1 cellular context compared by ENCODE assay signal in genomic region chr5:97089149-97089801, GRCh38.
TF ChIP-seq lines count a peak whose summit lies in the region.

No MANE protein-coding gene starts in this region.

TF ChIP-seq in K562, 482 proteins besides CTCF, POLR2A, EP300 and RAD21 (continued from another document and continues in another):
- TF ChIP-seq EHMT2 (IDR thresholded peaks at IDR 0.05) (peak; percentile 30; the same call in 1 of the 2 replicates), ZBED1 (IDR thresholded peaks at IDR 0.05) (0 out of 2 replicates have a peak, but pooled peaks have one; percentile 19), PTRF (tag; IDR thresholded peaks at IDR 0.05) (no peak), MTA2 (IDR thresholded peaks at IDR 0.05; ENCODE audit: low read depth) (no peak), HDAC1 (IDR thresholded peaks at IDR 0.05) (peak in 1 of 2 experiments; percentile 39; a peak in 2 of 4 replicates), E2F8 (IDR thresholded peaks at IDR 0.05; ENCODE audit: low read depth, partially characterized antibody) (no peak), XRCC5 (IDR thresholded peaks at IDR 0.05; ENCODE audit: low read depth, low read length) (no peak), SUPT5H (IDR thresholded peaks at IDR 0.05) (0 out of 2 replicates have a peak, but pooled peaks have one; percentile 34), LCOR (CRISPR knock-in tag; IDR thresholded peaks at IDR 0.05) (peak; percentile 83), FOXO4 (CRISPR knock-in tag; IDR thresholded peaks at IDR 0.05) (no peak), ZNF3 (CRISPR knock-in tag; IDR thresholded peaks at IDR 0.05) (no peak), ZNF778 (CRISPR knock-in tag; IDR thresholded peaks at IDR 0.05) (no peak), ZHX1 (conservative IDR thresholded peaks at IDR 0.05; ENCODE audit: low read length) (no peak), OTX1 (CRISPR knock-in tag; IDR thresholded peaks at IDR 0.05) (0 out of 2 replicates have a peak, but pooled peaks have one; percentile 6), ATF1 (CRISPR knock-in tag; IDR thresholded peaks at IDR 0.05) (no peak), ATF1 (tag; IDR thresholded peaks at IDR 0.05) (peak; percentile 41; the same call in 1 of the 2 replicates), RHOXF2B (CRISPR knock-in tag; conservative IDR thresholded peaks at IDR 0.05) (no peak), VEZF1 (CRISPR knock-in tag; IDR thresholded peaks at IDR 0.05) (peak; percentile 3; the same call in 1 of the 2 replicates), SMARCA4 (IDR thresholded peaks at IDR 0.05) (0 out of 2 replicates have a peak, but pooled peaks have one; percentile 40), MAFF (IDR thresholded peaks at IDR 0.05; ENCODE audit: low read length) (peak; percentile 51), TRIM25 (IDR thresholded peaks at IDR 0.05; ENCODE audit: borderline replicate concordance) (peak; percentile 53; the same call in 1 of the 2 replicates), CBFB (CRISPR knock-in tag; IDR thresholded peaks at IDR 0.05) (peak; percentile 82), ZEB2 (IDR thresholded peaks at IDR 0.05) (0 out of 2 replicates have a peak, but pooled peaks have one; percentile 62), XRCC4 (IDR thresholded peaks at IDR 0.05; ENCODE audit: extremely low read depth, insufficient read depth, insufficient read length) (no peak), USF2 (CRISPR knock-in tag; IDR thresholded peaks at IDR 0.05) (peak; percentile 76), ARID3A (IDR thresholded peaks at IDR 0.05; ENCODE audit: borderline replicate concordance, low read depth, low read length) (no peak), POLR2AphosphoS5 (IDR thresholded peaks at IDR 0.05; ENCODE audit: control insufficient read depth, insufficient read depth, low read depth, low read length) (peak; percentile 31; the same call in 1 of the 2 replicates), E2F3 (CRISPR knock-in tag; IDR thresholded peaks at IDR 0.05) (no peak), ZBTB5 (IDR thresholded peaks at IDR 0.05) (no peak), CBX1 (IDR thresholded peaks at IDR 0.05; ENCODE audit: low read depth) (no peak), EP400 (IDR thresholded peaks at IDR 0.05) (0 out of 2 replicates have a peak, but pooled peaks have one; percentile 19), MAFG (tag; conservative IDR thresholded peaks at IDR 0.05) (peak; percentile 80), PHF8 (IDR thresholded peaks at IDR 0.05; ENCODE audit: borderline replicate concordance, low read length) (peak; percentile 22; the same call in 1 of the 2 replicates), ZNF274 (IDR thresholded peaks at IDR 0.05; ENCODE audit: borderline replicate concordance, low read depth, low read length) (no peak), BHLHE40 (IDR thresholded peaks at IDR 0.05; ENCODE audit: low read length) (peak; percentile 84), RAD51 (IDR thresholded peaks at IDR 0.05; ENCODE audit: borderline replicate concordance, low read depth) (peak; percentile 76), FOSL1 (tag; conservative IDR thresholded peaks at IDR 0.05) (peak; percentile 67), ZNF766 (CRISPR knock-in tag; conservative IDR thresholded peaks at IDR 0.05) (0 out of 2 replicates have a peak, but pooled peaks have one; percentile 64), DLX4 (CRISPR knock-in tag; IDR thresholded peaks at IDR 0.05) (no peak), MLLT1 (IDR thresholded peaks at IDR 0.05) (0 out of 4 replicates have a peak, but pooled peaks of 1 of the 2 experiments have one; percentile 27), TAF9B (IDR thresholded peaks at IDR 0.05; ENCODE audit: partially characterized antibody) (no peak), RBM25 (IDR thresholded peaks at IDR 0.05; ENCODE audit: low read depth, low read length, severe bottlenecking) (no peak), L3MBTL2 (IDR thresholded peaks at IDR 0.05) (0 out of 2 replicates have a peak, but pooled peaks have one; percentile 10), ZNF184 (CRISPR knock-in tag; IDR thresholded peaks at IDR 0.05) (no peak)
